ENCODE assay signal across 14 cellular contexts in genomic region chr1:203197625-203198024, GRCh38. TPM values are rescaled to one million over a fixed set of nuclear protein-coding genes. Genes with fewer than 3 reads are reported as not detected.
A peak's percentile ranks its signal among the peaks of the same experiment; 100 is the strongest.
DNase-seq lines count a peak whose midpoint lies in the region; ATAC-seq and TF ChIP-seq lines count a peak whose summit lies in the region.
"Had no signal": no experiment of that assay in that cellular context is flagged by ENCODE, and none has a peak within 500 bp of the region (broad histone marks: within the 10 kb centered on the region; RNA-seq: fewer than 3 reads in every experiment).

No MANE protein-coding gene starts in this region.

- ATAC-seq in activated naive CD8-positive, alpha-beta T cell treated with anti-CD3 and anti-CD28 coated beads, Interleukin-2, amount 50 U/mL, for 24 hours, result peak; percentile 76
- no peak for ATAC-seq in gastrocnemius medialis
- ATAC-seq in HG03342 (IDR thresholded peaks at IDR 0.05; ENCODE audit: unreplicated experiment), result no peak
- ATAC-seq in natural killer cell, result no peak

- intact Hi-C loops in cardiac septum (cut with DNase I) (no loop called here), gastrocnemius medialis (cut with DNase I; ENCODE audit: low total_unique reads) (no loop called here), natural killer cell (cut with micrococcal nuclease) (no loop called here)

- no peak overlapping the region for H3K4me3 ChIP-seq in cardiac muscle cell
- H3K4me3 ChIP-seq in gastrocnemius medialis, result no peak overlapping the region

- no peak overlapping the region for H3K27ac ChIP-seq in cardiac muscle cell
- no peak overlapping the region for H3K27ac ChIP-seq in gastrocnemius medialis

- H3K4me3 Mint-ChIP-seq in activated naive CD8-positive, alpha-beta T cell treated with anti-CD3 and anti-CD28 coated beads, Interleukin-2, amount 50 U/mL, for 24 hours, result no peak overlapping the region
- no peak overlapping the region for H3K4me3 Mint-ChIP-seq in natural killer cell

- H3K36me3 Mint-ChIP-seq in activated naive CD8-positive, alpha-beta T cell treated with anti-CD3 and anti-CD28 coated beads, Interleukin-2, amount 50 U/mL, for 24 hours (ENCODE audit: low read depth), result no peaks in the 10 kb centered on the region
- H3K36me3 Mint-ChIP-seq in natural killer cell, result no peaks in the 10 kb centered on the region

- H3K9me3 Mint-ChIP-seq in activated naive CD8-positive, alpha-beta T cell treated with anti-CD3 and anti-CD28 coated beads, Interleukin-2, amount 50 U/mL, for 24 hours, result no peaks in the 10 kb centered on the region
- H3K9me3 Mint-ChIP-seq in natural killer cell, result no peaks in the 10 kb centered on the region

- H3K27ac Mint-ChIP-seq in activated naive CD8-positive, alpha-beta T cell treated with anti-CD3 and anti-CD28 coated beads, Interleukin-2, amount 50 U/mL, for 24 hours, result peak overlapping the region; percentile 32
- no peak overlapping the region for H3K27ac Mint-ChIP-seq in natural killer cell

- H3K4me1 ChIP-seq in cardiac muscle cell (ENCODE audit: low read depth) (peaks cover 4% of the 10 kb centered on the region), gastrocnemius medialis (peaks cover 33 to 42% of the 10 kb centered on the region in 2 donors)

- H3K27me3 ChIP-seq in cardiac muscle cell (no peaks in the 10 kb centered on the region), gastrocnemius medialis (no peaks in the 10 kb centered on the region)

- no peaks in the 10 kb centered on the region for H3K9me3 ChIP-seq in cardiac muscle cell (ENCODE audit: low read depth)
- no peaks in the 10 kb centered on the region for H3K9me3 ChIP-seq in gastrocnemius medialis

- no peak for TF ChIP-seq POLR2A in gastrocnemius medialis (IDR thresholded peaks at IDR 0.05)

- peak; percentile 21 to 88 for DNase-seq in cardiac muscle cell (ENCODE audit: low read depth in 1 of 2, low spot score in 1 of 2)
- no peak for DNase-seq in cardiac septum (ENCODE audit: low spot score)
- DNase-seq in activated naive CD8-positive, alpha-beta T cell treated with anti-CD3 and anti-CD28 coated beads, Interleukin-2, amount 50 U/mL, for 24 hours, result peak; percentile 24
- DNase-seq in iris pigment epithelial cell (ENCODE audit: low read depth), result peak; percentile 93
- DNase-seq in cortex of kidney (lab: John Stamatoyannopoulos, UW), result no peak
- DNase-seq in gastrocnemius medialis, result no peak
- DNase-seq in natural killer cell, result no peak
- DNase-seq: caudate nucleus, NCI-H1436, T1000 had no signal

- peaks cover 6% of the 10 kb centered on the region for H3K27me3 Mint-ChIP-seq in activated naive CD8-positive, alpha-beta T cell treated with anti-CD3 and anti-CD28 coated beads, Interleukin-2, amount 50 U/mL, for 24 hours
- peaks cover 22 to 24% of the 10 kb centered on the region in 2 donors for H3K27me3 Mint-ChIP-seq in natural killer cell (ENCODE audit: low read depth in 2 of 2)

- TF ChIP-seq CTCF in cardiac muscle cell (IDR thresholded peaks at IDR 0.05; ENCODE audit: low read depth, low read length) (no peak), gastrocnemius medialis (IDR thresholded peaks at IDR 0.05 in 4 of 5, conservative IDR thresholded peaks at IDR 0.05 in 1 of 5) (no peak), natural killer cell (IDR thresholded peaks at IDR 0.05) (no peak)

- in situ Hi-C loops in gastrocnemius medialis (cut with MboI; ENCODE audit: low sequenced_read_pairs in 4 of 4), result no loop called here

- H3K4me1 Mint-ChIP-seq in activated naive CD8-positive, alpha-beta T cell treated with anti-CD3 and anti-CD28 coated beads, Interleukin-2, amount 50 U/mL, for 24 hours, result peaks cover 5% of the 10 kb centered on the region
- H3K4me1 Mint-ChIP-seq in natural killer cell, result no peaks in the 10 kb centered on the region

- H3K36me3 ChIP-seq in cardiac muscle cell (no peaks in the 10 kb centered on the region), gastrocnemius medialis (no peaks in the 10 kb centered on the region)

RNA-seq across cellular contexts. Expression of gene CHI3L1, which starts 11.1 kb away (rescaled TPM):
- total RNA-seq in cardiac muscle cell (1.8 TPM in 1 of 2 replicates, not detected in the other), cardiac septum (7.4 TPM), gastrocnemius medialis (10 to 100 TPM in 2 of 4 donors, 1 to 10 TPM in 2; 4.0 to 19.7 (median 9.9) TPM), natural killer cell (1 to 10 TPM in 1 of 3 donors, not detected in 2; 1.0 TPM)
- 1.4 TPM in 1 of 2 replicates, not detected in the other for polyA plus RNA-seq in cardiac muscle cell
- total RNA-seq: frontal cortex, lung microvascular endothelial cell had no signal

RNA-seq across cellular contexts. Expression of gene MYBPH, which starts 22.0 kb away (rescaled TPM):
- total RNA-seq in cardiac muscle cell (0.53 and 1.4 TPM in 2 replicates), cardiac septum (not detected), gastrocnemius medialis (100 to 1,000 TPM in 1 of 4 donors, 10 to 100 TPM in 2, 1 to 10 TPM in 1; 7.4 to 260 (median 45.5) TPM), natural killer cell (not detected)
- 0.86 and 2.1 TPM in 2 replicates for polyA plus RNA-seq in cardiac muscle cell
- total RNA-seq: frontal cortex, lung microvascular endothelial cell, ureter had no signal

RNA-seq across cellular contexts. Expression of gene CHIT1, which starts 31.8 kb away (rescaled TPM):
- total RNA-seq in cardiac muscle cell (0.03 TPM in 1 of 2 replicates, not detected in the other), cardiac septum (not detected), gastrocnemius medialis (under 1 TPM in 1 of 4 donors, not detected in 3; 0.20 TPM), natural killer cell (1 to 10 TPM in 1 of 3 donors, under 1 TPM in 1, not detected in 1; 0.07 to 2.2 TPM)
- polyA plus RNA-seq in cardiac muscle cell, result not detected in 2 replicates
- total RNA-seq: lung microvascular endothelial cell had no signal

Comparison
In these comparisons a context has a peak if more than half of its experiments do, and no peak if none do; other contexts are left out.
1. DNase-seq: peak in cardiac muscle cell (2 of 2), activated naive CD8-positive, alpha-beta T cell treated with anti-CD3 and anti-CD28 coated beads, Interleukin-2, amount 50 U/mL, for 24 hours (single experiment) and iris pigment epithelial cell (single experiment); none in cardiac septum (single experiment), cortex of kidney (single experiment), gastrocnemius medialis (0 of 2) and natural killer cell (single experiment).